ENCODE assay signal across 8 cellular contexts in genomic region chr4:37715889-37716402, GRCh38. TPM values are rescaled to one million over a fixed set of nuclear protein-coding genes. Genes with fewer than 3 reads are reported as not detected.
DNase-seq lines count a peak whose midpoint lies in the region; ATAC-seq and TF ChIP-seq lines count a peak whose summit lies in the region.

No MANE protein-coding gene starts in this region.

- TF ChIP-seq POLR2A in transverse colon (IDR thresholded peaks at IDR 0.05) (no peak), adrenal gland (IDR thresholded peaks at IDR 0.05) (no peak)

- H3K9me3 Mint-ChIP-seq in activated T-helper 1 cell treated with anti-CD3 and anti-CD28 coated beads, Interleukin-12 subunit alpha, Interleukin-12 subunit beta, Interleukin-2, Interleukin-4 antibody, amounts not matched to agents 30 ng/mL and 10 ng/mL and 1 ng/mL, durations not matched to agents 14 hours and 24 hours and 36 hours = no peaks in the 10 kb centered on the region

- 29 to 36% methylated on average over 4 of the region's 4 CpGs for WGBS in transverse colon (ENCODE audit: low coverage in 1 of 2), 2 donors
- WGBS in adrenal gland, 4 donors = 69 to 80% (median 72%) methylated on average over 4 of the region's 4 CpGs

- H3K36me3 ChIP-seq in transverse colon = no peaks in the 10 kb centered on the region
- H3K36me3 ChIP-seq in adrenal gland (replicated peaks in 1 of 2) = no peaks in the 10 kb centered on the region

- no peak overlapping the region for H3K4me3 Mint-ChIP-seq in activated T-helper 1 cell treated with anti-CD3 and anti-CD28 coated beads, Interleukin-12 subunit alpha, Interleukin-12 subunit beta, Interleukin-2, Interleukin-4 antibody, amounts not matched to agents 30 ng/mL and 10 ng/mL and 1 ng/mL, durations not matched to agents 14 hours and 24 hours and 36 hours

- H3K4me3 ChIP-seq in transverse colon (no peak overlapping the region), adrenal gland (no peak overlapping the region)

- peaks cover 24% of the 10 kb centered on the region for H3K4me1 Mint-ChIP-seq in activated T-helper 1 cell treated with anti-CD3 and anti-CD28 coated beads, Interleukin-12 subunit alpha, Interleukin-12 subunit beta, Interleukin-2, Interleukin-4 antibody, amounts not matched to agents 30 ng/mL and 10 ng/mL and 1 ng/mL, durations not matched to agents 14 hours and 24 hours and 36 hours (ENCODE audit: low read depth)

- H3K27me3 ChIP-seq in transverse colon (no peaks in the 10 kb centered on the region), adrenal gland (no peaks in the 10 kb centered on the region)

- ATAC-seq in GM18498 (IDR thresholded peaks at IDR 0.05; ENCODE audit: unreplicated experiment) (peak; percentile 80), GM19452 (IDR thresholded peaks at IDR 0.05; ENCODE audit: unreplicated experiment) (peak; percentile 87), HG03439 (IDR thresholded peaks at IDR 0.05; ENCODE audit: unreplicated experiment) (peak; percentile 89)

- in situ Hi-C loops in transverse colon (cut with MboI; ENCODE audit: low pct_ligation_motif_present in 1 of 4, low pct_unique_long_range_greater_than_20kb in 1 of 4, low sequenced_read_pairs in 3 of 4) = no loop called here

- intact Hi-C loops in activated T-helper 1 cell treated with anti-CD3 and anti-CD28 coated beads, Interleukin-12 subunit alpha, Interleukin-12 subunit beta, Interleukin-2, Interleukin-4 antibody, amounts not matched to agents 30 ng/mL and 10 ng/mL and 1 ng/mL, durations not matched to agents 14 hours and 24 hours and 36 hours (cut with micrococcal nuclease) = loop anchor here (1.0 to 10.0 kb wide), 5 partner anchors 30 to 419 kb away; partner anchors contain the start of genes PGM2 and RELL1
- intact Hi-C loops in transverse colon (cut with DNase I; ENCODE audit: low total_unique reads) (no loop called here), adrenal gland (cut with DNase I) (no loop called here)

- H3K27me3 Mint-ChIP-seq in activated T-helper 1 cell treated with anti-CD3 and anti-CD28 coated beads, Interleukin-12 subunit alpha, Interleukin-12 subunit beta, Interleukin-2, Interleukin-4 antibody, amounts not matched to agents 30 ng/mL and 10 ng/mL and 1 ng/mL, durations not matched to agents 14 hours and 24 hours and 36 hours (ENCODE audit: insufficient read depth) = peaks cover 2% of the 10 kb centered on the region

- H3K4me1 ChIP-seq in transverse colon = peaks cover 0 to 22% (median 9%) of the 10 kb centered on the region in 4 donors
- H3K4me1 ChIP-seq in adrenal gland (replicated peaks in 1 of 2) = no peaks in the 10 kb centered on the region

- TF ChIP-seq CTCF in transverse colon (IDR thresholded peaks at IDR 0.05) (peak in 2 of 5 experiments; percentile 14 to 32), adrenal gland (IDR thresholded peaks at IDR 0.05) (no peak)

- peak overlapping the region; percentile 36 to 56 (median 53) for H3K27ac ChIP-seq in transverse colon
- H3K27ac ChIP-seq in adrenal gland = no peak overlapping the region

- no peak for TF ChIP-seq EP300 in transverse colon (IDR thresholded peaks at IDR 0.05; ENCODE audit: low read depth)

- peak overlapping the region; percentile 88 for H3K27ac Mint-ChIP-seq in activated T-helper 1 cell treated with anti-CD3 and anti-CD28 coated beads, Interleukin-12 subunit alpha, Interleukin-12 subunit beta, Interleukin-2, Interleukin-4 antibody, amounts not matched to agents 30 ng/mL and 10 ng/mL and 1 ng/mL, durations not matched to agents 14 hours and 24 hours and 36 hours

- H3K9me3 ChIP-seq in transverse colon (no peaks in the 10 kb centered on the region), adrenal gland (replicated peaks in 1 of 3) (no peaks in the 10 kb centered on the region)

- DNase-seq in activated T-helper 1 cell treated with anti-CD3 and anti-CD28 coated beads, Interleukin-12 subunit alpha, Interleukin-12 subunit beta, Interleukin-2, Interleukin-4 antibody, amounts not matched to agents 30 ng/mL and 10 ng/mL and 1 ng/mL, durations not matched to agents 14 hours and 24 hours and 36 hours (ENCODE audit: low spot score) = peak; percentile 9
- DNase-seq in transverse colon (peak; percentile 82), NCI-H1048 (lab: John Stamatoyannopoulos, UW) (no peak), NCI-H1092 (lab: John Stamatoyannopoulos, UW) (no peak), adrenal gland (no peak)

- H3K36me3 Mint-ChIP-seq in activated T-helper 1 cell treated with anti-CD3 and anti-CD28 coated beads, Interleukin-12 subunit alpha, Interleukin-12 subunit beta, Interleukin-2, Interleukin-4 antibody, amounts not matched to agents 30 ng/mL and 10 ng/mL and 1 ng/mL, durations not matched to agents 14 hours and 24 hours and 36 hours (ENCODE audit: low read depth) = peaks cover 1% of the 10 kb centered on the region

RNA-seq across cellular contexts. Expression of gene RELL1, which starts 29.8 kb away (rescaled TPM):
- total RNA-seq in activated T-helper 1 cell treated with anti-CD3 and anti-CD28 coated beads, Interleukin-12 subunit alpha, Interleukin-12 subunit beta, Interleukin-2, Interleukin-4 antibody, amounts not matched to agents 30 ng/mL and 10 ng/mL and 1 ng/mL, durations not matched to agents 14 hours and 24 hours and 36 hours = 21.0 and 21.4 TPM in 2 replicates
- total RNA-seq in transverse colon = 100 to 1,000 TPM in 2 of 4 donors, 10 to 100 TPM in 1, 1 to 10 TPM in 1; 9.2 to 192 (median 107) TPM
- total RNA-seq in adrenal gland = 10 to 100 TPM in 7 of 8 donors, 1 to 10 TPM in 1; 9.8 to 27.0 (median 19.9) TPM
- polyA plus RNA-seq in adrenal gland = 1 to 10 TPM in 1 of 3 donors, under 1 TPM in 2; 0.44 to 1.3 (median 0.97) TPM

Comparison
In these comparisons a context has a peak if more than half of its experiments do, and no peak if none do; other contexts are left out.
1. DNase-seq: peak in activated T-helper 1 cell treated with anti-CD3 and anti-CD28 coated beads, Interleukin-12 subunit alpha, Interleukin-12 subunit beta, Interleukin-2, Interleukin-4 antibody, amounts not matched to agents 30 ng/mL and 10 ng/mL and 1 ng/mL, durations not matched to agents 14 hours and 24 hours and 36 hours (single experiment) and transverse colon (single experiment); none in NCI-H1048 (single experiment), NCI-H1092 (single experiment) and adrenal gland (0 of 7).
2. H3K27ac ChIP-seq: peak in transverse colon (4 of 4); none in adrenal gland (0 of 5).
3. Peak in every context shown above with its lines, with median percentiles within 50 percentile points of each other: ATAC-seq.